Comparison of ENCODE assay signal across 17 cellular contexts in genomic region chr1:82538876-82539275, GRCh38.
A peak's percentile ranks its signal among the peaks of the same experiment; 100 is the strongest.
DNase-seq lines count a peak whose midpoint lies in the region; ATAC-seq and TF ChIP-seq lines count a peak whose summit lies in the region.
"Had no signal": no experiment of that assay in that cellular context is flagged by ENCODE, and none has a peak within 500 bp of the region (broad histone marks: within the 10 kb centered on the region; RNA-seq: fewer than 3 reads in every experiment).

No MANE protein-coding gene starts in this region.

- CTCF ChIA-PET in GM10248 (lab: Yijun Ruan, JAX), result interaction anchor here (1.1 kb wide), 1 partner anchor 16 kb away, joined by 3 read pairs; no protein-coding TSS in a partner anchor

- H3K4me1 ChIP-seq in foreskin keratinocyte, result no peaks in the 10 kb centered on the region
- H3K4me1 ChIP-seq: esophagus muscularis mucosa had no signal

- in situ Hi-C loops in brain microvascular endothelial cell (cut with HindIII; ENCODE audit: low pct_ligation_motif_present, low sequenced_read_pairs), result no loop called here

- DNase-seq in LHCN-M2 (ENCODE audit: low read depth) (peak; percentile 12), brain microvascular endothelial cell (peak; percentile 74), foreskin keratinocyte (peak in 1 of 2 donors; percentile 54), COLO829 (ENCODE audit: low spot score) (no peak), GM10248 (ENCODE audit: extremely low spot score) (no peak), GM03348 (ENCODE audit: low spot score) (no peak)
- DNase-seq: activated CD4-positive, alpha-beta T cell treated with anti-CD3 and anti-CD28 coated beads for 48 hours; activated naive CD4-positive, alpha-beta T cell treated with Interleukin-2 at 50 U/mL for 16 hours; hippocampal formation; MM.1S; natural killer cell; NCI-H1694 treated with DMSO at 0.1 percent for 48 hours; NCI-H446; posterior cingulate gyrus; stimulated activated CD8-positive, alpha-beta memory T cell treated with anti-CD3 and anti-CD28 coated beads, Interleukin-4, amount 100 ng/mL, for 48 hours had no signal

- POLR2A ChIA-PET in GM10248 (lab: Yijun Ruan, JAX), result no interaction called here

- ATAC-seq in foreskin keratinocyte, result peak; percentile 53
- no peak for ATAC-seq in HG02588 (IDR thresholded peaks at IDR 0.05; ENCODE audit: unreplicated experiment)
- ATAC-seq: natural killer cell had no signal

- H3K27ac ChIP-seq in brain microvascular endothelial cell (no peak overlapping the region), foreskin keratinocyte (no peak overlapping the region)
- H3K27ac ChIP-seq: esophagus muscularis mucosa had no signal

- no peak for TF ChIP-seq CTCF in brain microvascular endothelial cell (IDR thresholded peaks at IDR 0.05; ENCODE audit: low read depth, low read length, missing control alignments)
- TF ChIP-seq CTCF in foreskin keratinocyte (conservative IDR thresholded peaks at IDR 0.05), result no peak
- TF ChIP-seq CTCF in GM10248 (IDR thresholded peaks at IDR 0.05; ENCODE audit: control extremely low read depth, extremely low read depth, low read depth, missing control alignments), result no peak

- H3K36me3 ChIP-seq in brain microvascular endothelial cell (replicated peaks), result no peaks in the 10 kb centered on the region
- H3K36me3 ChIP-seq: esophagus muscularis mucosa had no signal

- H3K27me3 ChIP-seq in brain microvascular endothelial cell (replicated peaks) (no peaks in the 10 kb centered on the region), foreskin keratinocyte (no peaks in the 10 kb centered on the region)
- H3K27me3 ChIP-seq: esophagus muscularis mucosa had no signal

- no peak overlapping the region for H3K4me3 ChIP-seq in brain microvascular endothelial cell (ENCODE audit: low read depth, low read length)
- H3K4me3 ChIP-seq: esophagus muscularis mucosa had no signal

Comparison
In these comparisons a context has a peak if more than half of its experiments do, and no peak if none do; other contexts are left out.
1. DNase-seq: peak in LHCN-M2 (single experiment) and brain microvascular endothelial cell (single experiment); none in COLO829 (single experiment), GM10248 (single experiment) and GM03348 (single experiment).